In the genomic region with DNA sequence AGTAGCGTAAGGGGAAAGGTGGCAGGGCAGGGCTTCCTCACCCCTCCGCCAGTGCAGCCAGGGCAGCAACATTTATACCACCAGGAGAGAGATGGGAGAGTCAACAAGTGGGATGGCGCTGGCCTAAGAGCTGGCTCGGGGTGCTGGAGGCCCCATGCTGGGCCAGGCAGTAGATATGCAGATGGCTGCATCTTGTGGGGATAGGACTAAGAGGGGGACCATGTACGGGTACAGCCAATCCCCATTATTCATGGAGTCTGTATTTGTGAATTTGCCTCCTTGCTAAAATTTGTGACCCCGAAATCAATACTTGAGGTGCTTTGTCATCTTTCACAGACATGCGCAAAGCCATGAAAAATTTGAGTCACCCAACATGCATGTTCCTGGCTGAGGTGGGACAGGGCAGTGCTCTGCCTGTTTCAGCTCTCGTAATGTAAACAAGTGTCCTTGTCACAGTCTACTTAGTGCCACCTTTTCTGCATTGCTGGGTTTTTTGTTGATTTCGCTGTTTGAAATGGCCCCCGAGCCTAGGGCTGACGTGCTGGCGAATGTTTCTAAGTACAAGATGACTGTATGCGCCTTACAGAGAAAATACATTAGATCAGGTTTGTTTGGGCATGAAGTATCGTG, we compare ENCODE assay signal across 1 cellular context.
A peak's percentile ranks its signal among the peaks of the same experiment; 100 is the strongest.
TF ChIP-seq lines count a peak whose summit lies in the region.

No MANE protein-coding gene starts in this region.

TF ChIP-seq in K562, 482 proteins besides CTCF, POLR2A, EP300 and RAD21:
- TF ChIP-seq MLLT1 (IDR thresholded peaks at IDR 0.05) (no peak), PYGO2 (tag; IDR thresholded peaks at IDR 0.05) (no peak), ELK3 (CRISPR knock-in tag; IDR thresholded peaks at IDR 0.05) (no peak), PRMT5 (CRISPR knock-in tag; IDR thresholded peaks at IDR 0.05) (no peak), ZBTB9 (CRISPR knock-in tag; IDR thresholded peaks at IDR 0.05) (no peak), MAFK (IDR thresholded peaks at IDR 0.05; ENCODE audit: low read length) (no peak), NFIC (IDR thresholded peaks at IDR 0.05) (no peak), NRF1 (conservative IDR thresholded peaks at IDR 0.05 in 1 of 2, IDR thresholded peaks at IDR 0.05 in 1 of 2) (0 out of 4 replicates have a peak, but pooled peaks of 1 of the 2 experiments have one; percentile 21), ZNF592 (IDR thresholded peaks at IDR 0.05) (0 out of 2 replicates have a peak, but pooled peaks have one; percentile 26), ZHX1 (conservative IDR thresholded peaks at IDR 0.05; ENCODE audit: low read length) (no peak), NR2C2 (CRISPR knock-in tag; IDR thresholded peaks at IDR 0.05) (no peak), NR2C2 (tag; IDR thresholded peaks at IDR 0.05) (no peak), POLR3G (IDR thresholded peaks at IDR 0.05; ENCODE audit: extremely low read depth, insufficient read length, insufficient replicate concordance) (no peak), ZNF780A (CRISPR knock-in tag; IDR thresholded peaks at IDR 0.05) (no peak), ZNF444 (CRISPR knock-in tag; IDR thresholded peaks at IDR 0.05) (no peak), GMEB1 (CRISPR knock-in tag; IDR thresholded peaks at IDR 0.05) (no peak), SMARCE1 (IDR thresholded peaks at IDR 0.05) (no peak), THRAP3 (IDR thresholded peaks at IDR 0.05; ENCODE audit: borderline replicate concordance) (no peak), MXI1 (IDR thresholded peaks at IDR 0.05; ENCODE audit: low read depth, low read length) (no peak), ELF4 (CRISPR knock-in tag; IDR thresholded peaks at IDR 0.05) (no peak)
- TF ChIP-seq, protein P1, sequence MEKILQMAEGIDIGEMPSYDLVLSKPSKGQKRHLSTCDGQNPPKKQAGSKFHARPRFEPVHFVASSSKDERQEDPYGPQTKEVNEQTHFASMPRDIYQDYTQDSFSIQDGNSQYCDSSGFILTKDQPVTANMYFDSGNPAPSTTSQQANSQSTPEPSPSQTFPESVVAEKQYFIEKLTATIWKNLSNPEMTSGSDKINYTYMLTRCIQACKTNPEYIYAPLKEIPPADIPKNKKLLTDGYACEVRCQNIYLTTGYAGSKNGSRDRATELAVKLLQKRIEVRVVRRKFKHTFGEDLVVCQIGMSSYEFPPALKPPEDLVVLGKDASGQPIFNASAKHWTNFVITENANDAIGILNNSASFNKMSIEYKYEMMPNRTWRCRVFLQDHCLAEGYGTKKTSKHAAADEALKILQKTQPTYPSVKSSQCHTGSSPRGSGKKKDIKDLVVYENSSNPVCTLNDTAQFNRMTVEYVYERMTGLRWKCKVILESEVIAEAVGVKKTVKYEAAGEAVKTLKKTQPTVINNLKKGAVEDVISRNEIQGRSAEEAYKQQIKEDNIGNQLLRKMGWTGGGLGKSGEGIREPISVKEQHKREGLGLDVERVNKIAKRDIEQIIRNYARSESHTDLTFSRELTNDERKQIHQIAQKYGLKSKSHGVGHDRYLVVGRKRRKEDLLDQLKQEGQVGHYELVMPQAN (IDR thresholded peaks at IDR 0.05; ENCODE audit: borderline replicate concordance), result no peak
- TF ChIP-seq, protein P2, sequence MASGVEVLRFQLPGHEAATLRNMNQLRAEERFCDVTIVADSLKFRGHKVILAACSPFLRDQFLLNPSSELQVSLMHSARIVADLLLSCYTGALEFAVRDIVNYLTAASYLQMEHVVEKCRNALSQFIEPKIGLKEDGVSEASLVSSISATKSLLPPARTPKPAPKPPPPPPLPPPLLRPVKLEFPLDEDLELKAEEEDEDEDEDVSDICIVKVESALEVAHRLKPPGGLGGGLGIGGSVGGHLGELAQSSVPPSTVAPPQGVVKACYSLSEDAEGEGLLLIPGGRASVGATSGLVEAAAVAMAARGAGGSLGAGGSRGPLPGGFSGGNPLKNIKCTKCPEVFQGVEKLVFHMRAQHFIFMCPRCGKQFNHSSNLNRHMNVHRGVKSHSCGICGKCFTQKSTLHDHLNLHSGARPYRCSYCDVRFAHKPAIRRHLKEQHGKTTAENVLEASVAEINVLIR (CRISPR knock-in tag; IDR thresholded peaks at IDR 0.05), result no peak
- TF ChIP-seq, protein P3, sequence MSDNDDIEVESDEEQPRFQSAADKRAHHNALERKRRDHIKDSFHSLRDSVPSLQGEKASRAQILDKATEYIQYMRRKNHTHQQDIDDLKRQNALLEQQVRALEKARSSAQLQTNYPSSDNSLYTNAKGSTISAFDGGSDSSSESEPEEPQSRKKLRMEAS (CRISPR knock-in tag; IDR thresholded peaks at IDR 0.05), result 0 out of 2 replicates have a peak, but pooled peaks have one; percentile 11
- TF ChIP-seq, protein P4, sequence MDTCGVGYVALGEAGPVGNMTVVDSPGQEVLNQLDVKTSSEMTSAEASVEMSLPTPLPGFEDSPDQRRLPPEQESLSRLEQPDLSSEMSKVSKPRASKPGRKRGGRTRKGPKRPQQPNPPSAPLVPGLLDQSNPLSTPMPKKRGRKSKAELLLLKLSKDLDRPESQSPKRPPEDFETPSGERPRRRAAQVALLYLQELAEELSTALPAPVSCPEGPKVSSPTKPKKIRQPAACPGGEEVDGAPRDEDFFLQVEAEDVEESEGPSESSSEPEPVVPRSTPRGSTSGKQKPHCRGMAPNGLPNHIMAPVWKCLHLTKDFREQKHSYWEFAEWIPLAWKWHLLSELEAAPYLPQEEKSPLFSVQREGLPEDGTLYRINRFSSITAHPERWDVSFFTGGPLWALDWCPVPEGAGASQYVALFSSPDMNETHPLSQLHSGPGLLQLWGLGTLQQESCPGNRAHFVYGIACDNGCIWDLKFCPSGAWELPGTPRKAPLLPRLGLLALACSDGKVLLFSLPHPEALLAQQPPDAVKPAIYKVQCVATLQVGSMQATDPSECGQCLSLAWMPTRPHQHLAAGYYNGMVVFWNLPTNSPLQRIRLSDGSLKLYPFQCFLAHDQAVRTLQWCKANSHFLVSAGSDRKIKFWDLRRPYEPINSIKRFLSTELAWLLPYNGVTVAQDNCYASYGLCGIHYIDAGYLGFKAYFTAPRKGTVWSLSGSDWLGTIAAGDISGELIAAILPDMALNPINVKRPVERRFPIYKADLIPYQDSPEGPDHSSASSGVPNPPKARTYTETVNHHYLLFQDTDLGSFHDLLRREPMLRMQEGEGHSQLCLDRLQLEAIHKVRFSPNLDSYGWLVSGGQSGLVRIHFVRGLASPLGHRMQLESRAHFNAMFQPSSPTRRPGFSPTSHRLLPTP (IDR thresholded peaks at IDR 0.05; ENCODE audit: borderline replicate concordance, extremely low read depth, insufficient read length), result no peak
